ENCODE assay signal across 5 cellular contexts in the genomic region with DNA sequence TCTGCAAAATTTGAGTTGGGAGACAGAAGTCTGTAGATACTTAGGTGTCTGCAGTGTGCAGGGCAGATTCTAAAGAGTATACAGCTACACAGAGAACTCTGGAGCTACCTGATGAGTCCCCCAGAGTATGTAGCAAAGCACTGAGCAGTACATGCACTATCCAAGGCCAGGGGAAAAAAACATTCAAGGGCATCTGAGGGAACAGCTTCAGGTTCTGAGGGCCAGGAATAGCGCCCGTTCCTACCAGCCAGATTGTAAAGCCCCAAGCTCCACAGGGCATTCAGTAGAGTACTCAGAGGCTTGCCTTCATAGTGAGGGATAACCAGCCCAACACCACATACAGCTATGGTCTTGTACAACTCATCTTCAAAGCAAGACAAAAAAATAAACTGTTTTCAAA. TPM values are rescaled to one million over a fixed set of nuclear protein-coding genes. Genes with fewer than 3 reads are reported as not detected.
A peak's percentile ranks its signal among the peaks of the same experiment; 100 is the strongest.
DNase-seq lines count a peak whose midpoint lies in the region; ATAC-seq, FAIRE-seq and TF ChIP-seq lines count a peak whose summit lies in the region.
"Not testable (repeated sequence)": the region's sequence is repeated elsewhere in the genome, so short reads cannot be mapped to it uniquely, and the experiment has no call there.

No MANE protein-coding gene starts in this region.

- not testable (repeated sequence) for H3K56ac ChIP-seq in IMR-90 (ENCODE audit: extremely low read depth, insufficient read depth, low read length)

- H3K9me1 ChIP-seq in IMR-90 (ENCODE audit: insufficient read depth, low read length); K562 (ENCODE audit: control insufficient read depth, insufficient read depth, low read length): not testable (repeated sequence)

- H3K4me2 ChIP-seq in IMR-90 (ENCODE audit: low read depth, low read length); K562 (ENCODE audit: insufficient read depth, low read length); HepG2 (ENCODE audit: low read depth, low read length): not testable (repeated sequence)

- POLR2A ChIA-PET in IMR-90 (lab: Charles Lee; ENCODE audit: unreplicated experiment); K562 (lab: Yijun Ruan, JAX); HepG2 (lab: Yijun Ruan, JAX): not testable (repeated sequence)

- not testable (repeated sequence) for H2AK5ac ChIP-seq in IMR-90 (ENCODE audit: low read depth, low read length)

- not testable (repeated sequence) for H3K36me3 ChIP-seq in IMR-90 (ENCODE audit: control insufficient read depth, insufficient read depth, low read length); K562 (ENCODE audit: control insufficient read depth, insufficient read depth, low read length); heart left ventricle; HepG2 (replicated peaks in 1 of 2; ENCODE audit: control insufficient read depth in 1 of 2, insufficient read depth in 2 of 2, low read length in 2 of 2)

- FAIRE-seq in K562 (lab: Jason Lieb, UNC) = peak; percentile 58
- FAIRE-seq in HepG2 (lab: Jason Lieb, UNC) = peak; percentile 21

- H3K14ac ChIP-seq in IMR-90 (replicated peaks; ENCODE audit: low read depth, low read length) = not testable (repeated sequence)

- dilution Hi-C loops in IMR-90 (cut with HindIII; ENCODE audit: low sequenced_read_pairs, unreplicated experiment) = not testable (repeated sequence)

- H3K9ac ChIP-seq in IMR-90 (ENCODE audit: low read depth, low read length); K562 (ENCODE audit: insufficient read depth in 1 of 2, low read depth in 2 of 2, low read length in 2 of 2); HepG2 (ENCODE audit: insufficient read depth, low read depth, low read length): not testable (repeated sequence)

- not testable (repeated sequence) for H3K4ac ChIP-seq in IMR-90 (ENCODE audit: low read depth, low read length)

- not testable (repeated sequence) for H2BK15ac ChIP-seq in IMR-90 (ENCODE audit: low read depth, low read length)

- H2AK9ac ChIP-seq in IMR-90 (replicated peaks; ENCODE audit: low read depth, low read length, poor library complexity) = not testable (repeated sequence)

- TF ChIP-seq CTCF in IMR-90 (conservative IDR thresholded peaks at IDR 0.05; ENCODE audit: low read depth, low read length); K562 (IDR thresholded peaks at IDR 0.05 in 2 of 3, conservative IDR thresholded peaks at IDR 0.05 in 1 of 3; ENCODE audit: insufficient read depth in 2 of 3, low read depth in 1 of 3, low read length in 3 of 3); heart left ventricle (IDR thresholded peaks at IDR 0.05); HepG2 (CRISPR knock-in tag; IDR thresholded peaks at IDR 0.05): not testable (repeated sequence)

- CTCF ChIA-PET in IMR-90 (lab: Yijun Ruan, JAX); K562 (lab: Yijun Ruan, JAX; ENCODE audit: low intra/inter-chr PET ratio); HepG2 (lab: Yijun Ruan, JAX; ENCODE audit: low intra/inter-chr PET ratio, low total read pairs): not testable (repeated sequence)

- not testable (repeated sequence) for H3K79me1 ChIP-seq in IMR-90 (ENCODE audit: low read depth in 1 of 2, low read length in 2 of 2)

- not testable (repeated sequence) for H2BK120ac ChIP-seq in IMR-90 (ENCODE audit: low read depth, low read length)

- not testable (repeated sequence) for H3K23ac ChIP-seq in IMR-90 (ENCODE audit: low read depth, low read length)

- DNase-seq in IMR-90; K562 (ENCODE audit: extremely low read depth in 1 of 4, low spot score in 3 of 4); heart left ventricle; HepG2 (ENCODE audit: low spot score): not testable (repeated sequence)
- DNase-seq in dedifferentiated amniotic fluid mesenchymal stem cell (ENCODE audit: extremely low spot score) = peak; percentile 12

- not testable (repeated sequence) for H3K9me3 ChIP-seq in IMR-90 (ENCODE audit: control insufficient read depth, insufficient read depth, low read length); K562 (replicated peaks; ENCODE audit: control insufficient read depth, insufficient read depth, low read depth, low read length); heart left ventricle; HepG2 (ENCODE audit: low read length)

- H4K5ac ChIP-seq in IMR-90 (ENCODE audit: low read depth, low read length) = not testable (repeated sequence)

- TF ChIP-seq RAD21 in IMR-90 (IDR thresholded peaks at IDR 0.05; ENCODE audit: low read length); K562 (CRISPR knock-in tag; conservative IDR thresholded peaks at IDR 0.05 in 1 of 2, IDR thresholded peaks at IDR 0.05 in 1 of 2); HepG2 (CRISPR knock-in tag; IDR thresholded peaks at IDR 0.05): not testable (repeated sequence)

- H3K18ac ChIP-seq in IMR-90 (ENCODE audit: low read depth, low read length) = not testable (repeated sequence)

- H3K4me3 ChIP-seq in IMR-90 (ENCODE audit: insufficient read depth, low read depth, low read length); K562; heart left ventricle; HepG2 (replicated peaks in 1 of 3; ENCODE audit: insufficient read depth in 1 of 3, low read depth in 2 of 3, low read length in 3 of 3): not testable (repeated sequence)

- intact Hi-C loops in IMR-90 (cut with micrococcal nuclease); K562 (cut with micrococcal nuclease); heart left ventricle (cut with DNase I); HepG2 (cut with micrococcal nuclease; ENCODE audit: unreplicated experiment): not testable (repeated sequence)

- BruUV-seq in IMR-90 (replicated peaks; lab: Mats Ljungman, UMichigan); K562 (replicated peaks; lab: Mats Ljungman, UMichigan); HepG2 (replicated peaks; lab: Mats Ljungman, UMichigan): not testable (repeated sequence)

- not testable (repeated sequence) for H2BK5ac ChIP-seq in IMR-90 (ENCODE audit: low read depth, low read length, poor library complexity, severe bottlenecking)

- ATAC-seq in IMR-90 (ENCODE audit: low read depth) = peak; percentile 32; the same call in 1 of the 2 replicates
- ATAC-seq in K562, HepG2: not testable (repeated sequence)
- peak in 3 of 4 donors; percentile 20 to 50 (median 36) for ATAC-seq in heart left ventricle

- not testable (repeated sequence) for H3K79me2 ChIP-seq in K562 (ENCODE audit: control insufficient read depth, insufficient read depth, low read length); HepG2 (ENCODE audit: insufficient read depth, low read length)

- whole genome bisulfite sequencing in IMR-90 (ENCODE audit: extremely low coverage in 2 of 2, insufficient read length in 1 of 2), 2 experiments = no CpG with 5 or more reads among the region's 2 CpGs
- 33% methylated on average over 2 of the region's 2 CpGs for WGBS in K562 (ENCODE audit: insufficient coverage, low coverage, missing lambda C conversion rate)
- 74 to 100% (median 80%) methylated on average over 2 of the region's 2 CpGs for WGBS in heart left ventricle, 4 donors
- WGBS in HepG2 (ENCODE audit: low lambda C conversion rate) = no CpG with 5 or more reads among the region's 2 CpGs

- H3K27ac ChIP-seq in IMR-90 (ENCODE audit: insufficient read depth, low read length); K562 (ENCODE audit: extremely low read depth, low read depth, low read length); heart left ventricle; HepG2 (ENCODE audit: extremely low read length, insufficient read depth, low read length): not testable (repeated sequence)

- not testable (repeated sequence) for H2AFZ ChIP-seq in IMR-90 (replicated peaks; ENCODE audit: low read length, poor library complexity); K562 (ENCODE audit: low read depth, low read length); HepG2 (ENCODE audit: low read length)

- H4K91ac ChIP-seq in IMR-90 (ENCODE audit: insufficient read depth, low read depth, low read length) = not testable (repeated sequence)

- not testable (repeated sequence) for H4K8ac ChIP-seq in IMR-90 (ENCODE audit: low read depth in 2 of 2, low read length in 2 of 2)

- in situ Hi-C loops in IMR-90 (cut with MboI; ENCODE audit: low sequenced_read_pairs); K562 (cut with MboI); HepG2 (cut with HindIII; ENCODE audit: extremely low pct_ligation_motif_present, low pct_unique_long_range_greater_than_20kb): not testable (repeated sequence)

- H3K27me3 ChIP-seq in IMR-90 (ENCODE audit: control insufficient read depth, insufficient read depth, low read length); K562 (ENCODE audit: control insufficient read depth in 2 of 2, insufficient read depth in 2 of 2, low read length in 2 of 2); heart left ventricle; HepG2 (ENCODE audit: control insufficient read depth in 1 of 2, insufficient read depth in 2 of 2, low read length in 2 of 2): not testable (repeated sequence)

- H4K20me1 ChIP-seq in IMR-90 (ENCODE audit: insufficient read depth, low read length); K562 (replicated peaks; ENCODE audit: control insufficient read depth, insufficient read depth, low read length); HepG2 (ENCODE audit: insufficient read depth, low read length): not testable (repeated sequence)

- TF ChIP-seq EP300 in K562 (IDR thresholded peaks at IDR 0.05; ENCODE audit: low read length); HepG2 (IDR thresholded peaks at IDR 0.05; ENCODE audit: low read depth in 2 of 2, low read length in 2 of 2); HepG2 (CRISPR knock-in tag; IDR thresholded peaks at IDR 0.05; ENCODE audit: borderline replicate concordance): not testable (repeated sequence)

- not testable (repeated sequence) for TF ChIP-seq POLR2A in IMR-90 (IDR thresholded peaks at IDR 0.05; ENCODE audit: low read depth, low read length); K562 (conservative IDR thresholded peaks at IDR 0.05); heart left ventricle (IDR thresholded peaks at IDR 0.05); HepG2 (IDR thresholded peaks at IDR 0.05; ENCODE audit: insufficient read depth in 1 of 2, low read depth in 2 of 2, low read length in 2 of 2)

- H2BK20ac ChIP-seq in IMR-90 (ENCODE audit: low read depth, low read length) = not testable (repeated sequence)

- not testable (repeated sequence) for H3K4me1 ChIP-seq in IMR-90 (ENCODE audit: control insufficient read depth, insufficient read depth, low read length); K562 (replicated peaks in 1 of 2; ENCODE audit: control insufficient read depth in 2 of 2, insufficient read depth in 2 of 2, low read length in 2 of 2); heart left ventricle; HepG2 (ENCODE audit: insufficient read depth, low read length)

RNA-seq across cellular contexts. Expression of gene THOC3, which starts 27.5 kb away (rescaled TPM):
- total RNA-seq in IMR-90 (2012; rRNA removed) (64.7 and 114 TPM in 2 replicates), K562 (2014; rRNA removed) (127 and 133 TPM in 2 replicates), K562 (2014; rRNA removed; fragmentation: Illumina TruSeq; extraction: Trizol) (91.4 and 104 TPM in 2 replicates), K562 (2015; rRNA removed; fragmentation: Illumina TruSeq; extraction: Trizol) (93.3 and 98.4 TPM in 2 replicates), K562 (2021) (111 and 115 TPM in 2 replicates), heart left ventricle (10 to 100 TPM in 5 of 9 donors, 1 to 10 TPM in 4; 5.5 to 18.3 (median 12.7) TPM), HepG2 (2016; rRNA removed; fragmentation: Illumina TruSeq; extraction: Trizol) (95.1 and 125 TPM in 2 replicates)
- polyA plus RNA-seq in IMR-90 (2012; rRNA removed) (65.0 and 87.9 TPM in 2 replicates), K562 (2011; rRNA removed) (340 and 360 TPM in 2 replicates), K562 (2014; fragmentation: Illumina TruSeq; extraction: Trizol) (112 and 118 TPM in 2 replicates), K562 (2014; fragmentation: Nextera tagmentation; extraction: Ambion mirVana) (10 to 100 TPM; 29.8 to 46.6 TPM), K562 (2014; rRNA removed) (147 and 152 TPM in 2 replicates), heart left ventricle (10 to 100 TPM in 1 of 2 donors, 1 to 10 TPM in 1; 4.4 to 22.6 TPM), HepG2 (2011; rRNA removed) (54.6 and 86.7 TPM in 2 replicates)
- 36.1 and 51.5 TPM in 2 replicates for polyA plus RNA-seq in IMR-90 (2012; cell fraction: cytosol; rRNA removed)
- polyA plus RNA-seq in IMR-90 (2012; cell fraction: nucleus; rRNA removed; ENCODE audit: low replicate concordance) = 11.2 and 23.1 TPM in 2 replicates
- total RNA-seq in K562 (2011; cell fraction: chromatin; rRNA removed; ENCODE audit: low replicate concordance) = 47.6 and 67.6 TPM in 2 replicates
- total RNA-seq in K562 (2011; cell fraction: nucleolus; rRNA removed) = 35.0 and 36.5 TPM in 2 replicates
- 35.0 and 43.1 TPM in 2 replicates for total RNA-seq in K562 (2011; cell fraction: nucleoplasm; rRNA removed)
- 154 and 190 TPM in 2 replicates for polyA plus RNA-seq in K562 (2011; cell fraction: cytosol; rRNA removed)
- polyA plus RNA-seq in K562 (2011; cell fraction: nucleus; rRNA removed) = 56.4 and 89.7 TPM in 2 replicates
- 59.3 and 74.2 TPM in 2 replicates for polyA plus RNA-seq in K562 (2012)
- polyA minus RNA-seq in K562 (2011; rRNA and poly(A)+ RNA removed) = 206 and 261 TPM in 2 replicates
- polyA minus RNA-seq in K562 (2011; cell fraction: cytosol; rRNA and poly(A)+ RNA removed) = 45.1 and 70.5 TPM in 2 replicates
- 25.0 and 38.1 TPM in 2 replicates for polyA minus RNA-seq in K562 (2011; cell fraction: nucleus; rRNA and poly(A)+ RNA removed)
- total RNA-seq in HepG2 (2016; cell fraction: cytosol; rRNA removed; fragmentation: Illumina TruSeq; extraction: Trizol; ENCODE audit: low read depth) = 24.4 and 29.7 TPM in 2 replicates
- 98.6 and 131 TPM in 2 replicates for total RNA-seq in HepG2 (2016; cell fraction: insoluble cytoplasmic fraction; rRNA removed; fragmentation: Illumina TruSeq; extraction: Trizol)
- total RNA-seq in HepG2 (2016; cell fraction: membrane; rRNA removed; fragmentation: Illumina TruSeq; extraction: Trizol) = 38.2 and 39.4 TPM in 2 replicates
- total RNA-seq in HepG2 (2016; cell fraction: nucleus; rRNA removed; fragmentation: Illumina TruSeq; extraction: Trizol) = 41.6 and 47.4 TPM in 2 replicates
- polyA plus RNA-seq in HepG2 (2011; cell fraction: cytosol; rRNA removed) = 51.6 and 56.5 TPM in 2 replicates
- 17.3 and 20.8 TPM in 2 replicates for polyA plus RNA-seq in HepG2 (2011; cell fraction: nucleus; rRNA removed)
- 24.3 and 40.9 TPM in 2 replicates for polyA plus RNA-seq in HepG2 (2012)
- polyA plus RNA-seq in HepG2 (2016; cell fraction: cytosol; fragmentation: Illumina TruSeq; extraction: Trizol; ENCODE audit: low read depth) = 18.3 and 23.8 TPM in 2 replicates
- 122 and 138 TPM in 2 replicates for polyA plus RNA-seq in HepG2 (2016; cell fraction: insoluble cytoplasmic fraction; fragmentation: Illumina TruSeq; extraction: Trizol; ENCODE audit: low read depth)
- polyA plus RNA-seq in HepG2 (2016; cell fraction: membrane; fragmentation: Illumina TruSeq; extraction: Trizol; ENCODE audit: low read depth) = 25.8 and 36.5 TPM in 2 replicates
- polyA plus RNA-seq in HepG2 (2016; cell fraction: nucleus; fragmentation: Illumina TruSeq; extraction: Trizol; ENCODE audit: insufficient read depth, low read depth) = 52.5 and 67.8 TPM in 2 replicates
- polyA minus RNA-seq in HepG2 (2011; rRNA and poly(A)+ RNA removed; ENCODE audit: low replicate concordance) = 26.7 and 64.8 TPM in 2 replicates
- 30.4 and 34.8 TPM in 2 replicates for polyA minus RNA-seq in HepG2 (2011; cell fraction: cytosol; rRNA and poly(A)+ RNA removed)
- polyA minus RNA-seq in HepG2 (2011; cell fraction: nucleus; rRNA and poly(A)+ RNA removed) = 22.3 and 31.0 TPM in 2 replicates
